ENCODE assay signal across 22 cellular contexts in genomic region chr9:90064248-90064647, GRCh38.
"Had no signal": no experiment of that assay in that cellular context is flagged by ENCODE, and none has a peak within 500 bp of the region (broad histone marks: within the 10 kb centered on the region; RNA-seq: fewer than 3 reads in every experiment).

No MANE protein-coding gene starts in this region.

- H3K9me3 Mint-ChIP-seq: activated CD4-positive, alpha-beta memory T cell treated with anti-CD3 and anti-CD28 coated beads, Interleukin-2, amount 10 ng/mL, durations not matched to agents 7 days and 5 days; activated naive CD8-positive, alpha-beta T cell treated with anti-CD3 and anti-CD28 coated beads for 36 hours; effector memory CD8-positive, alpha-beta T cell; memory B cell; naive thymus-derived CD4-positive, alpha-beta T cell; stimulated activated effector memory CD8-positive, alpha-beta T cell treated with anti-CD3 and anti-CD28 coated beads, Interleukin-12 subunit alpha, Interleukin-12 subunit beta, amount 100 ng/mL, for 72 hours had no signal

- H3K4me3 Mint-ChIP-seq: activated CD4-positive, alpha-beta memory T cell treated with anti-CD3 and anti-CD28 coated beads, Interleukin-2, amount 10 ng/mL, durations not matched to agents 7 days and 5 days; activated CD4-positive, alpha-beta T cell treated with anti-CD3 and anti-CD28 coated beads for 36 hours; activated CD8-positive, alpha-beta memory T cell treated with anti-CD3 and anti-CD28 coated beads, Interleukin-2, amount 10 ng/mL, durations not matched to agents 7 days and 5 days; activated naive CD8-positive, alpha-beta T cell treated with anti-CD3 and anti-CD28 coated beads for 36 hours; effector memory CD8-positive, alpha-beta T cell; memory B cell; naive thymus-derived CD4-positive, alpha-beta T cell; stimulated activated effector memory CD8-positive, alpha-beta T cell treated with anti-CD3 and anti-CD28 coated beads, Interleukin-12 subunit alpha, Interleukin-12 subunit beta, amount 100 ng/mL, for 72 hours; WTC11 had no signal

- H3K27me3 ChIP-seq: body of pancreas, hepatocyte, ovary, testis had no signal

- H3K27ac ChIP-seq: body of pancreas, hepatocyte, left ventricle myocardium inferior, ovary, testis had no signal

- H3K27ac Mint-ChIP-seq: activated CD4-positive, alpha-beta memory T cell treated with anti-CD3 and anti-CD28 coated beads, Interleukin-2, amount 10 ng/mL, durations not matched to agents 7 days and 5 days; activated CD4-positive, alpha-beta T cell treated with anti-CD3 and anti-CD28 coated beads for 36 hours; activated CD8-positive, alpha-beta memory T cell treated with anti-CD3 and anti-CD28 coated beads, Interleukin-2, amount 10 ng/mL, durations not matched to agents 7 days and 5 days; activated naive CD8-positive, alpha-beta T cell treated with anti-CD3 and anti-CD28 coated beads for 36 hours; effector memory CD8-positive, alpha-beta T cell; memory B cell; naive thymus-derived CD4-positive, alpha-beta T cell; stimulated activated effector memory CD8-positive, alpha-beta T cell treated with anti-CD3 and anti-CD28 coated beads, Interleukin-12 subunit alpha, Interleukin-12 subunit beta, amount 100 ng/mL, for 72 hours; WTC11 had no signal

- H3K36me3 ChIP-seq: left ventricle myocardium inferior, ovary had no signal

- ATAC-seq: activated CD4-positive, alpha-beta T cell treated with anti-CD3 and anti-CD28 coated beads for 36 hours; activated CD8-positive, alpha-beta memory T cell treated with anti-CD3 and anti-CD28 coated beads, Interleukin-2, amount 10 ng/mL, durations not matched to agents 7 days and 5 days; body of pancreas; effector memory CD8-positive, alpha-beta T cell; naive thymus-derived CD4-positive, alpha-beta T cell; stimulated activated effector memory CD8-positive, alpha-beta T cell treated with anti-CD3 and anti-CD28 coated beads, Interleukin-12 subunit alpha, Interleukin-12 subunit beta, amount 100 ng/mL, for 72 hours; WTC11 had no signal

- FAIRE-seq: islet of Langerhans, TTC549 had no signal

- DNase-seq: activated CD4-positive, alpha-beta memory T cell treated with anti-CD3 and anti-CD28 coated beads, Interleukin-2, amount 10 ng/mL, durations not matched to agents 7 days and 5 days; activated CD4-positive, alpha-beta T cell treated with anti-CD3 and anti-CD28 coated beads for 36 hours; activated CD8-positive, alpha-beta memory T cell treated with anti-CD3 and anti-CD28 coated beads, Interleukin-2, amount 10 ng/mL, durations not matched to agents 7 days and 5 days; activated naive CD4-positive, alpha-beta T cell; activated naive CD8-positive, alpha-beta T cell treated with anti-CD3 and anti-CD28 coated beads for 36 hours; body of pancreas; effector memory CD8-positive, alpha-beta T cell; foreskin fibroblast; left ventricle myocardium inferior; naive thymus-derived CD4-positive, alpha-beta T cell; stimulated activated CD4-positive, alpha-beta T cell treated with anti-CD3 and anti-CD28 coated beads, Interleukin-4, amount 100 ng/mL, for 1 hour; SW 1271; T-helper 2 cell; testis had no signal

- H3K9me3 ChIP-seq: body of pancreas, left ventricle myocardium inferior, ovary, testis had no signal

- H3K79me2 ChIP-seq: hepatocyte had no signal

- H3K4me2 ChIP-seq: hepatocyte, smooth muscle cell had no signal

- H3K4me1 Mint-ChIP-seq: activated CD4-positive, alpha-beta memory T cell treated with anti-CD3 and anti-CD28 coated beads, Interleukin-2, amount 10 ng/mL, durations not matched to agents 7 days and 5 days; activated CD4-positive, alpha-beta T cell treated with anti-CD3 and anti-CD28 coated beads for 36 hours; activated CD8-positive, alpha-beta memory T cell treated with anti-CD3 and anti-CD28 coated beads, Interleukin-2, amount 10 ng/mL, durations not matched to agents 7 days and 5 days; activated naive CD8-positive, alpha-beta T cell treated with anti-CD3 and anti-CD28 coated beads for 36 hours; memory B cell; naive thymus-derived CD4-positive, alpha-beta T cell; stimulated activated effector memory CD8-positive, alpha-beta T cell treated with anti-CD3 and anti-CD28 coated beads, Interleukin-12 subunit alpha, Interleukin-12 subunit beta, amount 100 ng/mL, for 72 hours had no signal

- H3K36me3 Mint-ChIP-seq: activated CD8-positive, alpha-beta memory T cell treated with anti-CD3 and anti-CD28 coated beads, Interleukin-2, amount 10 ng/mL, durations not matched to agents 7 days and 5 days; activated naive CD8-positive, alpha-beta T cell treated with anti-CD3 and anti-CD28 coated beads for 36 hours; memory B cell; naive thymus-derived CD4-positive, alpha-beta T cell; stimulated activated effector memory CD8-positive, alpha-beta T cell treated with anti-CD3 and anti-CD28 coated beads, Interleukin-12 subunit alpha, Interleukin-12 subunit beta, amount 100 ng/mL, for 72 hours; WTC11 had no signal

- H2AFZ ChIP-seq: hepatocyte had no signal

- H3K4me1 ChIP-seq: body of pancreas, left ventricle myocardium inferior had no signal

- H3K4me3 ChIP-seq: body of pancreas, hepatocyte, left ventricle myocardium inferior, ovary, smooth muscle cell, testis had no signal
